8 cellular contexts compared by ENCODE assay signal in the genomic region with DNA sequence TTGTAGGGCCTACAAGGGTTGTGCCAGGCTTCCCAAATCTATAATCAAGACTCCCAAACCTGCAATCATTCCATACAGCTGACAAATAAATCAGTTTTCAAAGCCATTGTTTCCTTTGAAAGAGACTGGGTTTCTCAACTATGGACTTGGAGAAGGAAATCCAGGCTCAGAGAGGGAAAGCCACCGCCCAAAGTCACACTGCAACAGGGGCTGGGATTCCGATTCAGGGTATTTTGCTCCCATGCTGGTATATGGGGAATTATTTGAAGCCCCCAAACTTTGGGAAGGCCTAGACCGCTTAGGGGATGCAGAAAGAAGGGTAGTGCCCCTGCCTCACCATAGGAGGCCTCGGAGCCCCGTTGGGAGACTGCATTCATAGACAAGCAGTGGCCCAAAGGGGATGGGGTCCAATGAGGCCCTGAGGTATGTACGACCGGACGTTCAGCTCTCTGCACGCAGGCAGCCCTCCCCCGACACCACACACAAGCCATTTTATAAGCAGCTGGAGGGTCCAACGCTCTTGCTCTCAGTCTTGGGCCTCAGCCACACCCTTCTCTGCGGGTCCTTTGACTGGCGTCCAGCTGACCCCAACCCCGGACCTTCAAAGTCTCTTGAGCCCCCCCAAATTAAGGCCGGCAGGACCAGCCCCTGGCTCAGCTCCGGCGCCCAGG. TPM values are rescaled to one million over a fixed set of nuclear protein-coding genes. Genes with fewer than 3 reads are reported as not detected.
A peak's percentile ranks its signal among the peaks of the same experiment; 100 is the strongest.
DNase-seq lines count a peak whose midpoint lies in the region; ATAC-seq and TF ChIP-seq lines count a peak whose summit lies in the region.

No MANE protein-coding gene starts in this region.

- peak overlapping the region; percentile 88 for H3K4me3 Mint-ChIP-seq in chondrocyte (ENCODE audit: unreplicated experiment)

- peak overlapping the region; percentile 88 to 93 for H3K18ac ChIP-seq in mesenchymal stem cell (ENCODE audit: low read depth in 1 of 2, low read length in 2 of 2)

- peak overlapping the region in 1 of 2 experiments; percentile 83 for H3K23ac ChIP-seq in mesenchymal stem cell (ENCODE audit: low read length in 2 of 2)

- H3K79me2 ChIP-seq in PC-9 (ENCODE audit: low read depth) = no peaks in the 10 kb centered on the region

- H2BK15ac ChIP-seq in mesenchymal stem cell (ENCODE audit: low read depth, poor library complexity, severe bottlenecking) = peak overlapping the region; percentile 74

- H3K4me1 ChIP-seq in PC-9 (replicated peaks; ENCODE audit: insufficient read depth) (no peaks in the 10 kb centered on the region), mesenchymal stem cell (ENCODE audit: control insufficient read depth, insufficient read depth, low read depth, low read length) (peaks cover 24% of the 10 kb centered on the region), urinary bladder (ENCODE audit: insufficient read depth) (no peaks in the 10 kb centered on the region)

- H3K9ac ChIP-seq in mesenchymal stem cell (ENCODE audit: low read length) = peak overlapping the region; percentile 95

- peak overlapping the region; percentile 85 for H2AK5ac ChIP-seq in mesenchymal stem cell (ENCODE audit: low read length, severe bottlenecking)

- H3K79me1 ChIP-seq in mesenchymal stem cell (replicated peaks; ENCODE audit: low read length, poor library complexity, severe bottlenecking) = no peaks in the 10 kb centered on the region

- peak overlapping the region; percentile 83 for H2BK120ac ChIP-seq in mesenchymal stem cell (ENCODE audit: low read depth, low read length)

- intact Hi-C loops in PC-9 (cut with micrococcal nuclease; ENCODE audit: unreplicated experiment) = loop anchor here (2.0 kb wide), 1 partner anchor 30 kb away; no protein-coding TSS in a partner anchor

- H2BK5ac ChIP-seq in mesenchymal stem cell (ENCODE audit: low read depth, low read length, poor library complexity, severe bottlenecking) = peak overlapping the region; percentile 79

- BruUV-seq in PC-9 (replicated peaks; lab: Mats Ljungman, UMichigan) = no TSS peak

- H3K36me3 ChIP-seq in PC-9 (ENCODE audit: low read depth) = no peaks in the 10 kb centered on the region
- peaks cover 0 to 12% of the 10 kb centered on the region in 2 experiments for H3K36me3 ChIP-seq in mesenchymal stem cell (ENCODE audit: control insufficient read depth in 1 of 2, insufficient read depth in 2 of 2, low read depth in 1 of 2, low read length in 2 of 2)
- no peaks in the 10 kb centered on the region for H3K36me3 ChIP-seq in urinary bladder (ENCODE audit: insufficient read depth)

- no peaks in the 10 kb centered on the region for H3K9me2 ChIP-seq in PC-9 (ENCODE audit: insufficient read depth)

- no peaks in the 10 kb centered on the region for H3F3A ChIP-seq in PC-9 (ENCODE audit: insufficient read depth, low read depth)

- H3K4me1 Mint-ChIP-seq in chondrocyte (ENCODE audit: low read depth) = peaks cover 53% of the 10 kb centered on the region

- peak overlapping the region; percentile 4 to 91 for H3K14ac ChIP-seq in mesenchymal stem cell (ENCODE audit: low read length in 2 of 2)

- 4% methylated on average over 17 of the region's 17 CpGs for WGBS in mesenchymal stem cell
- WGBS in urinary bladder = 7% methylated on average over 17 of the region's 17 CpGs

- H3K27ac ChIP-seq in PC-9 (no peak overlapping the region), mesenchymal stem cell (ENCODE audit: low read length, poor library complexity, severe bottlenecking) (peak overlapping the region; percentile 94), urinary bladder (ENCODE audit: low read depth) (peak overlapping the region; percentile 73)

- H3K4me3 ChIP-seq in PC-9 = peak overlapping the region; percentile 53; the same call in 1 of the 2 replicates
- peak overlapping the region; percentile 94 to 97 for H3K4me3 ChIP-seq in mesenchymal stem cell (ENCODE audit: insufficient read depth in 1 of 2, low read depth in 1 of 2, low read length in 2 of 2)
- H3K4me3 ChIP-seq in urinary bladder (ENCODE audit: low read depth, low read length) = peak overlapping the region; percentile 86

- no peaks in the 10 kb centered on the region for H4K20me1 ChIP-seq in PC-9 (ENCODE audit: insufficient read depth)

- peak overlapping the region; percentile 90 for H4K8ac ChIP-seq in mesenchymal stem cell (ENCODE audit: low read length)

- no peak overlapping the region for H2AFZ ChIP-seq in PC-9
- peak overlapping the region; percentile 10 for H2AFZ ChIP-seq in mesenchymal stem cell (ENCODE audit: low read depth, low read length)

- H3K27ac Mint-ChIP-seq in chondrocyte (ENCODE audit: unreplicated experiment) = peak overlapping the region; percentile 84

- CTCF ChIA-PET in PC-9 (lab: Charles Lee) = no interaction called here

- no peak for TF ChIP-seq CTCF in PC-9 (conservative IDR thresholded peaks at IDR 0.05)
- TF ChIP-seq CTCF in chondrocyte (IDR thresholded peaks at IDR 0.05) = peak; percentile 24

- H3K9me3 ChIP-seq in PC-9 (ENCODE audit: insufficient read depth, low read depth) (no peaks in the 10 kb centered on the region), mesenchymal stem cell (ENCODE audit: control insufficient read depth, low read length) (no peaks in the 10 kb centered on the region)

- POLR2A ChIA-PET in PC-9 (lab: Charles Lee; ENCODE audit: unreplicated experiment) = interaction anchor here (0.6 kb wide), 1 partner anchor 76 kb away, joined by 3 read pairs; a partner anchor contains a TSS

- peaks cover 5% of the 10 kb centered on the region for H3K36me3 Mint-ChIP-seq in chondrocyte (ENCODE audit: low read depth)

- peak overlapping the region in 1 of 2 experiments; percentile 51 for H2BK12ac ChIP-seq in mesenchymal stem cell (ENCODE audit: low read length in 2 of 2)

- H3K4ac ChIP-seq in mesenchymal stem cell (ENCODE audit: low read depth in 1 of 2, low read length in 2 of 2) = peak overlapping the region; percentile 88 to 97

- peak; percentile 32 for DNase-seq in activated naive CD4-positive, alpha-beta T cell treated with Interleukin-2 at 50 U/mL for 16 hours
- DNase-seq in activated naive CD4-positive, alpha-beta T cell treated with anti-CD3 and anti-CD28 coated beads, Interleukin-2, amount 50 U/mL, for 16 hours = no peak
- DNase-seq in PC-9 (no peak), chondrocyte (ENCODE audit: low spot score) (no peak), mesenchymal stem cell (peak; percentile 38), SIG-M5 treated with dmso at 0.1 percent for 504 hours (lab: John Stamatoyannopoulos, UW; ENCODE audit: unreplicated experiment) (no peak)

- no peak for ATAC-seq in GM21576 (IDR thresholded peaks at IDR 0.05; ENCODE audit: unreplicated experiment)

- H4K91ac ChIP-seq in mesenchymal stem cell (ENCODE audit: low read length) = peak overlapping the region; percentile 95

- H3K27me3 ChIP-seq in PC-9 (ENCODE audit: insufficient read depth, low read depth) (peaks cover 6% of the 10 kb centered on the region; the same call in 1 of the 2 replicates), mesenchymal stem cell (ENCODE audit: control insufficient read depth in 1 of 2, insufficient read depth in 1 of 2, low read length in 2 of 2) (no peaks in the 10 kb centered on the region)

- no peaks in the 10 kb centered on the region for H3K9me3 Mint-ChIP-seq in chondrocyte (ENCODE audit: low read depth)

- no peaks in the 10 kb centered on the region for H3K27me3 Mint-ChIP-seq in chondrocyte (ENCODE audit: low read depth)

- peak overlapping the region; percentile 73 for H3K4me2 ChIP-seq in PC-9
- peak overlapping the region; percentile 88 for H3K4me2 ChIP-seq in mesenchymal stem cell (ENCODE audit: low read length, poor library complexity, severe bottlenecking)

RNA-seq across cellular contexts. Expression of a gene that starts 0.7 kb away (rescaled TPM):
- 18.0 and 22.4 TPM in 2 replicates for total RNA-seq in PC-9 (2021)
- total RNA-seq in chondrocyte = 333 to 456 TPM (median 450 TPM) in 3 replicates
- polyA plus RNA-seq in mesenchymal stem cell (2013, experiment 1 of 2) = 338 TPM
- 340 TPM for polyA plus RNA-seq in mesenchymal stem cell (2013, experiment 2 of 2)
- total RNA-seq in urinary bladder = 275 TPM
- polyA plus RNA-seq in urinary bladder = 426 TPM

Comparison
In these comparisons a context has a peak if more than half of its experiments do, and no peak if none do; other contexts are left out.
1. DNase-seq: peak in activated naive CD4-positive, alpha-beta T cell treated with Interleukin-2 at 50 U/mL for 16 hours (single experiment) and mesenchymal stem cell (single experiment); none in activated naive CD4-positive, alpha-beta T cell treated with anti-CD3 and anti-CD28 coated beads, Interleukin-2, amount 50 U/mL, for 16 hours (single experiment), PC-9 (0 of 2), chondrocyte (single experiment) and SIG-M5 treated with dmso at 0.1 percent for 504 hours (single experiment).
2. RNA of a gene that starts 0.7 kb away (total RNA-seq): 333 to 456 TPM in chondrocyte and 275 TPM in urinary bladder (single experiment); 18.0 to 22.4 TPM in PC-9; every median in the first group is over 10 times any median in the second.
3. Peak in every context shown above with its lines, with median percentiles within 50 percentile points of each other: H3K4me3 ChIP-seq.